In genomic region chr10:75469018-75469616, GRCh38 we compare ENCODE assay signal across 9 cellular contexts. TPM values are rescaled to one million over a fixed set of nuclear protein-coding genes. Genes with fewer than 3 reads are reported as not detected.
DNase-seq lines count a peak whose midpoint lies in the region; ATAC-seq lines count a peak whose summit lies in the region.
"Had no signal": no experiment of that assay in that cellular context is flagged by ENCODE, and none has a peak within 500 bp of the region (broad histone marks: within the 10 kb centered on the region; RNA-seq: fewer than 3 reads in every experiment).

No MANE protein-coding gene starts in this region.

- peak overlapping the region; percentile 71 for H3K27ac ChIP-seq in GM23248

- H3K4me2 ChIP-seq in GM23248 (ENCODE audit: unreplicated experiment): peak overlapping the region; percentile 57

- no peak overlapping the region for H2AFZ ChIP-seq in GM23248

- H3K4me3 ChIP-seq in GM23248 (peak overlapping the region; percentile 41; the same call in 1 of the 2 replicates), skeletal muscle cell (ENCODE audit: low read depth, low read length) (no peak overlapping the region)

- ATAC-seq in HG02642 (IDR thresholded peaks at IDR 0.05; ENCODE audit: poor library complexity, unreplicated experiment): no peak
- no peak for ATAC-seq in HG02610 (IDR thresholded peaks at IDR 0.05; ENCODE audit: unreplicated experiment)

- H3K27me3 ChIP-seq in GM23248 (replicated peaks; ENCODE audit: insufficient read depth): no peaks in the 10 kb centered on the region

- H3K9me2 ChIP-seq in GM23248 (ENCODE audit: insufficient read depth): no peaks in the 10 kb centered on the region

- no peaks in the 10 kb centered on the region for H4K20me1 ChIP-seq in GM23248 (ENCODE audit: insufficient read depth)

- H3F3A ChIP-seq in GM23248 (ENCODE audit: insufficient read depth): peaks cover 22% of the 10 kb centered on the region

- DNase-seq in GM23248: peak; percentile 97
- peak; percentile 96 for DNase-seq in SIG-M5 treated with dmso at 0.1 percent for 504 hours (lab: John Stamatoyannopoulos, UW; ENCODE audit: unreplicated experiment)
- DNase-seq in fibroblast of the conjunctiva (ENCODE audit: low read depth): peak; percentile 95
- peak; percentile 97 for DNase-seq in skeletal muscle cell (ENCODE audit: low read depth)
- no peak for DNase-seq in NCI-H1105 treated with DMSO at 0.1 percent for 48 hours (lab: John Stamatoyannopoulos, UW)
- no peak for DNase-seq in germinal center (ENCODE audit: low spot score)
- DNase-seq: effector CD8-positive, alpha-beta T cell had no signal

- in situ Hi-C loops in GM23248 (cut with MboI): no loop called here

- H3K9me3 ChIP-seq in GM23248 (ENCODE audit: low read depth): no peaks in the 10 kb centered on the region

- H3K4me1 ChIP-seq in GM23248 (ENCODE audit: insufficient read depth): peaks cover 40% of the 10 kb centered on the region

- H3K36me3 ChIP-seq in GM23248 (ENCODE audit: low read depth): no peaks in the 10 kb centered on the region

- H3K9ac ChIP-seq in GM23248: peak overlapping the region; percentile 51

- 4 to 7% methylated on average over 3 of the region's 3 CpGs for WGBS in GM23248 (ENCODE audit: low coverage in 1 of 2, low lambda C conversion rate in 2 of 2, missing lambda C conversion rate in 2 of 2), 2 experiments

- no peaks in the 10 kb centered on the region for H3K79me2 ChIP-seq in GM23248 (ENCODE audit: insufficient read depth)

RNA-seq across cellular contexts. Expression of gene LRMDA, which starts 37.7 kb away (rescaled TPM):
- 0.13 TPM in 1 of 2 replicates, not detected in the other for total RNA-seq in GM23248 (2014; rRNA removed; shearing (Covaris generic))
- polyA plus RNA-seq in GM23248 (2016; fragmentation: Nextera tagmentation; extraction: Ambion mirVana): 2.1 and 2.6 TPM in 2 replicates

Comparison
In these comparisons a context has a peak if more than half of its experiments do, and no peak if none do; other contexts are left out.
1. DNase-seq: peak in GM23248 (single experiment), SIG-M5 treated with dmso at 0.1 percent for 504 hours (single experiment), fibroblast of the conjunctiva (single experiment) and skeletal muscle cell (single experiment); none in NCI-H1105 treated with DMSO at 0.1 percent for 48 hours (single experiment) and germinal center (single experiment).